ENCODE assay signal across 13 cellular contexts in genomic region chr2:47003641-47004427, GRCh38.
DNase-seq lines count a peak whose midpoint lies in the region; ATAC-seq and TF ChIP-seq lines count a peak whose summit lies in the region.
"Had no signal": no experiment of that assay in that cellular context is flagged by ENCODE, and none has a peak within 500 bp of the region (broad histone marks: within the 10 kb centered on the region; RNA-seq: fewer than 3 reads in every experiment).

No MANE protein-coding gene starts in this region.

- peaks cover 15 to 54% of the 10 kb centered on the region in 2 experiments for H3K79me1 ChIP-seq in IMR-90 (ENCODE audit: low read depth in 1 of 2, low read length in 2 of 2)

- peaks cover 34% of the 10 kb centered on the region for H3K9me1 ChIP-seq in IMR-90 (ENCODE audit: insufficient read depth, low read length)

- dilution Hi-C loops in IMR-90 (cut with HindIII; ENCODE audit: low sequenced_read_pairs, unreplicated experiment) = no loop called here

- H3K27me3 ChIP-seq in CD4-positive, CD25-positive, alpha-beta regulatory T cell (ENCODE audit: control insufficient read depth, insufficient read depth, low read length) = no peaks in the 10 kb centered on the region
- H3K27me3 ChIP-seq in IMR-90 (ENCODE audit: control insufficient read depth, insufficient read depth, low read length) (no peaks in the 10 kb centered on the region), sigmoid colon (no peaks in the 10 kb centered on the region)
- H3K27me3 ChIP-seq: hepatocyte had no signal

- 69% methylated on average over 3 of the region's 13 CpGs; no CpG with 5 or more reads in 1 of the 2 experiments for WGBS in IMR-90 (ENCODE audit: extremely low coverage in 2 of 2, insufficient read length in 1 of 2), 2 experiments
- WGBS in sigmoid colon, 2 donors = 90 to 96% methylated on average over 13 of the region's 13 CpGs

- H2BK15ac ChIP-seq in IMR-90 (ENCODE audit: low read depth, low read length) = peak overlapping the region; percentile 36; the same call in 1 of the 3 replicates

- H3K4me3 Mint-ChIP-seq in CD4-positive, CD25-positive, alpha-beta regulatory T cell = no peak overlapping the region
- no peak overlapping the region for H3K4me3 Mint-ChIP-seq in T-helper 2 cell treated with Interferon-gamma antibody and Interleukin-4, amounts not matched to agents 5 μg/mL and 100 μg/mL, for 36 hours

- peak overlapping the region; percentile 46; the same call in 1 of the 2 replicates for H2BK20ac ChIP-seq in IMR-90 (ENCODE audit: low read depth, low read length)

- peak overlapping the region; percentile 71 for H2BK120ac ChIP-seq in IMR-90 (ENCODE audit: low read depth, low read length)

- H3K4me1 Mint-ChIP-seq in CD4-positive, CD25-positive, alpha-beta regulatory T cell = peaks cover 0 to 5% (median 0%) of the 10 kb centered on the region in 4 donors
- peaks cover 2% of the 10 kb centered on the region for H3K4me1 Mint-ChIP-seq in T-helper 2 cell treated with Interferon-gamma antibody and Interleukin-4, amounts not matched to agents 5 μg/mL and 100 μg/mL, for 36 hours (ENCODE audit: low read depth)

- H2AK5ac ChIP-seq in IMR-90 (ENCODE audit: low read depth, low read length) = peak overlapping the region; percentile 98

- peaks cover 53% of the 10 kb centered on the region for H3K36me3 ChIP-seq in CD4-positive, CD25-positive, alpha-beta regulatory T cell (ENCODE audit: control insufficient read depth, insufficient read depth, low read length)
- peaks cover 28% of the 10 kb centered on the region for H3K36me3 ChIP-seq in IMR-90 (ENCODE audit: control insufficient read depth, insufficient read depth, low read length)
- H3K36me3 ChIP-seq in sigmoid colon = peaks cover 0 to 6% (median 0%) of the 10 kb centered on the region in 4 donors

- no peak for TF ChIP-seq RAD21 in IMR-90 (IDR thresholded peaks at IDR 0.05; ENCODE audit: low read length)

- no peak overlapping the region for H4K5ac ChIP-seq in IMR-90 (ENCODE audit: low read depth, low read length)

- in situ Hi-C loops in IMR-90 (cut with MboI; ENCODE audit: low sequenced_read_pairs) = no loop called here

- H3K4ac ChIP-seq in IMR-90 (ENCODE audit: low read depth, low read length) = peak overlapping the region; percentile 79

- H3K36me3 Mint-ChIP-seq in CD4-positive, CD25-positive, alpha-beta regulatory T cell = peaks cover 22% of the 10 kb centered on the region
- peaks cover 30% of the 10 kb centered on the region for H3K36me3 Mint-ChIP-seq in T-helper 2 cell treated with Interferon-gamma antibody and Interleukin-4, amounts not matched to agents 5 μg/mL and 100 μg/mL, for 36 hours (ENCODE audit: low read depth)

- peak overlapping the region; percentile 89 for H2AK9ac ChIP-seq in IMR-90 (replicated peaks; ENCODE audit: low read depth, low read length, poor library complexity)

- peaks cover 5% of the 10 kb centered on the region; the same call in 1 of the 2 replicates for H4K20me1 ChIP-seq in IMR-90 (ENCODE audit: insufficient read depth, low read length)

- peak overlapping the region in 1 of 2 experiments; percentile 62; a peak in 1 of 4 replicates for H4K8ac ChIP-seq in IMR-90 (ENCODE audit: low read depth in 2 of 2, low read length in 2 of 2)

- no peaks in the 10 kb centered on the region for H3K27me3 Mint-ChIP-seq in CD4-positive, CD25-positive, alpha-beta regulatory T cell
- H3K27me3 Mint-ChIP-seq in T-helper 2 cell treated with Interferon-gamma antibody and Interleukin-4, amounts not matched to agents 5 μg/mL and 100 μg/mL, for 36 hours (ENCODE audit: low read depth) = no peaks in the 10 kb centered on the region

- no peak overlapping the region; the same call in 1 of the 2 replicates for H3K9ac ChIP-seq in IMR-90 (ENCODE audit: low read depth, low read length)

- ATAC-seq in CD4-positive, CD25-positive, alpha-beta regulatory T cell (ENCODE audit: low read depth in 2 of 2) = no peak
- peak; percentile 21; the same call in 1 of the 2 replicates for ATAC-seq in IMR-90 (ENCODE audit: low read depth)

- H3K23ac ChIP-seq in IMR-90 (ENCODE audit: low read depth, low read length) = peak overlapping the region; percentile 29; the same call in 1 of the 2 replicates

- TF ChIP-seq EP300 in sigmoid colon (IDR thresholded peaks at IDR 0.05) = no peak

- no peaks in the 10 kb centered on the region for H3K9me3 ChIP-seq in CD4-positive, CD25-positive, alpha-beta regulatory T cell (ENCODE audit: control insufficient read depth in 2 of 2, low read length in 2 of 2)
- H3K9me3 ChIP-seq in IMR-90 (ENCODE audit: control insufficient read depth, insufficient read depth, low read length) (no peaks in the 10 kb centered on the region), sigmoid colon (no peaks in the 10 kb centered on the region)

- no peak overlapping the region for H3K56ac ChIP-seq in IMR-90 (ENCODE audit: extremely low read depth, insufficient read depth, low read length)

- no peak for TF ChIP-seq POLR2A in IMR-90 (IDR thresholded peaks at IDR 0.05; ENCODE audit: low read depth, low read length)
- TF ChIP-seq POLR2A in sigmoid colon (IDR thresholded peaks at IDR 0.05) = no peak

- peak overlapping the region; percentile 13 for H2BK5ac ChIP-seq in IMR-90 (ENCODE audit: low read depth, low read length, poor library complexity, severe bottlenecking)

- H3K4me1 ChIP-seq in CD4-positive, CD25-positive, alpha-beta regulatory T cell (ENCODE audit: control insufficient read depth, insufficient read depth, low read length, poor library complexity, severe bottlenecking) = no peaks in the 10 kb centered on the region
- peaks cover 29% of the 10 kb centered on the region for H3K4me1 ChIP-seq in IMR-90 (ENCODE audit: control insufficient read depth, insufficient read depth, low read length)
- peaks cover 0 to 91% (median 79%) of the 10 kb centered on the region in 4 donors for H3K4me1 ChIP-seq in sigmoid colon

- TF ChIP-seq CTCF in IMR-90 (conservative IDR thresholded peaks at IDR 0.05; ENCODE audit: low read depth, low read length) (no peak), sigmoid colon (IDR thresholded peaks at IDR 0.05) (no peak)

- POLR2A ChIA-PET in IMR-90 (lab: Charles Lee; ENCODE audit: unreplicated experiment) = no interaction called here

- H3K9me3 Mint-ChIP-seq in CD4-positive, CD25-positive, alpha-beta regulatory T cell = no peaks in the 10 kb centered on the region
- no peaks in the 10 kb centered on the region for H3K9me3 Mint-ChIP-seq in T-helper 2 cell treated with Interferon-gamma antibody and Interleukin-4, amounts not matched to agents 5 μg/mL and 100 μg/mL, for 36 hours

- BruUV-seq in IMR-90 (replicated peaks; lab: Mats Ljungman, UMichigan) = no TSS peak

- CTCF ChIA-PET in IMR-90 (lab: Yijun Ruan, JAX) = interaction anchor here (0.5 kb wide), 1 partner anchor 152 kb away, joined by 4 read pairs; no protein-coding TSS in a partner anchor

- peak overlapping the region; percentile 50 for H3K14ac ChIP-seq in IMR-90 (replicated peaks; ENCODE audit: low read depth, low read length)

- peak overlapping the region in 2 of 3 donors; percentile 32 to 42 for H3K27ac Mint-ChIP-seq in CD4-positive, CD25-positive, alpha-beta regulatory T cell
- no peak overlapping the region for H3K27ac Mint-ChIP-seq in T-helper 2 cell treated with Interferon-gamma antibody and Interleukin-4, amounts not matched to agents 5 μg/mL and 100 μg/mL, for 36 hours

- H2AFZ ChIP-seq in IMR-90 (replicated peaks; ENCODE audit: low read length, poor library complexity) = peak overlapping the region; percentile 75
- H2AFZ ChIP-seq: hepatocyte had no signal

- H3K4me2 ChIP-seq in IMR-90 (ENCODE audit: low read depth, low read length) = no peak overlapping the region
- H3K4me2 ChIP-seq: hepatocyte had no signal

- intact Hi-C loops in IMR-90 (cut with micrococcal nuclease) = no loop called here
- intact Hi-C loops in sigmoid colon (cut with DNase I) = no loop called here
- intact Hi-C loops in posterior cingulate gyrus (cut with DNase I) = no loop called here

- H3K27ac ChIP-seq in CD4-positive, CD25-positive, alpha-beta regulatory T cell (ENCODE audit: insufficient read depth, low read length, poor library complexity, severe bottlenecking) = no peak overlapping the region
- no peak overlapping the region for H3K27ac ChIP-seq in IMR-90 (ENCODE audit: insufficient read depth, low read length)
- peak overlapping the region; percentile 72 to 98 (median 92) for H3K27ac ChIP-seq in sigmoid colon

- H3K18ac ChIP-seq in IMR-90 (ENCODE audit: low read depth, low read length) = no peak overlapping the region

- H3K4me3 ChIP-seq in CD4-positive, CD25-positive, alpha-beta regulatory T cell (ENCODE audit: low read depth, low read length) = no peak overlapping the region
- H3K4me3 ChIP-seq in IMR-90 (ENCODE audit: insufficient read depth, low read depth, low read length) (no peak overlapping the region), sigmoid colon (no peak overlapping the region)
- H3K4me3 ChIP-seq: hepatocyte had no signal

- DNase-seq in CD4-positive, CD25-positive, alpha-beta regulatory T cell = no peak
- no peak for DNase-seq in IMR-90
- peak; percentile 12 for DNase-seq in dermis blood vessel endothelial cell
- DNase-seq in sigmoid colon = no peak
- DNase-seq in T-helper 2 cell treated with Interferon-gamma antibody and Interleukin-4, amounts not matched to agents 5 μg/mL and 100 μg/mL, for 36 hours (ENCODE audit: low spot score) = no peak
- DNase-seq in NCI-H1694 (lab: John Stamatoyannopoulos, UW) = no peak
- no peak for DNase-seq in stimulated activated CD4-positive, alpha-beta T cell treated with anti-CD3 and anti-CD28 coated beads, Interleukin-4, amount 100 ng/mL, for 1 hour
- no peak for DNase-seq in posterior cingulate gyrus
- DNase-seq: activated gamma-delta T cell treated with Interleukin-2 at 50 U/mL for 16 hours; effector CD4-positive, alpha-beta T cell; mammary epithelial cell; NCI-H146 had no signal

- H4K91ac ChIP-seq in IMR-90 (ENCODE audit: insufficient read depth, low read depth, low read length) = peak overlapping the region; percentile 79

TF ChIP-seq in IMR-90, 13 proteins besides CTCF, POLR2A, EP300 and RAD21:
- no peak for TF ChIP-seq ELK1 (IDR thresholded peaks at IDR 0.05; ENCODE audit: borderline replicate concordance, low read depth, low read length)

Comparison
In these comparisons a context has a peak if more than half of its experiments do, and no peak if none do; other contexts are left out.
1. H3K27ac ChIP-seq: peak in sigmoid colon (4 of 4); none in CD4-positive, CD25-positive, alpha-beta regulatory T cell (single experiment) and IMR-90 (single experiment).